7 cellular contexts compared by ENCODE assay signal in the genomic region with DNA sequence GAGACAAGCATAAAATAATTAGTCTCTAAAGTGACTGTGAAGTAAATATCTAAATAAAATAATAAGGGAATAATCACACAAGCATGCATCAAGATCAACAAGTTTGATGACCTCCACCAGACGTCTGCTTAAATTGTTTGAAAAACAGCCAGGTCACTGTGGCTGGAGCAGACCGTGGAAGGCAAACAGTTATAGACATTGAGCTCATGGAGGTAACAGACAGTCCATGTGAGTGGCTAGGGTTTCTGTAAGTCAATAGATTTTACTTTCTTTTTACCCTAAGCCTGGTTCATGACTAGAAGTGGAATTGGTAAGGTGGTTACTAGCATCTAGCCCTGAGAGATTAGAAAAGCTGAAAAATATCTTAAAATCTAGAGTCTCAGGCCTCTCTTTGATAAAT. TPM values are rescaled to one million over a fixed set of nuclear protein-coding genes. Genes with fewer than 3 reads are reported as not detected.
"Had no signal": no experiment of that assay in that cellular context is flagged by ENCODE, and none has a peak within 500 bp of the region (broad histone marks: within the 10 kb centered on the region; RNA-seq: fewer than 3 reads in every experiment).

No MANE protein-coding gene starts in this region.

RNA-seq across cellular contexts. Expression of gene CDY1, which starts 51.2 kb away (rescaled TPM):
- total RNA-seq: GM23248, GM23338, H1, H4, H7, H9, HFFc6 had no signal
